Comparison of ENCODE assay signal across 8 cellular contexts in genomic region chr4:159105761-159106243, GRCh38. TPM values are rescaled to one million over a fixed set of nuclear protein-coding genes. Genes with fewer than 3 reads are reported as not detected.
DNase-seq lines count a peak whose midpoint lies in the region; ATAC-seq, FAIRE-seq and TF ChIP-seq lines count a peak whose summit lies in the region.

No MANE protein-coding gene starts in this region.

- peaks cover 27% of the 10 kb centered on the region for H3K4me1 Mint-ChIP-seq in Calu3 (ENCODE audit: low read depth, unreplicated experiment)

- no peaks in the 10 kb centered on the region for H3K36me3 ChIP-seq in adipocyte (ENCODE audit: control insufficient read depth, insufficient read depth, low read length, severe bottlenecking)
- H3K36me3 ChIP-seq in kidney (ENCODE audit: control insufficient read depth in 1 of 2, insufficient read depth in 2 of 2, low read length in 2 of 2) = no peaks in the 10 kb centered on the region

- H3K9me3 Mint-ChIP-seq in Calu3 (ENCODE audit: low read depth, unreplicated experiment) = no peaks in the 10 kb centered on the region

- intact Hi-C loops in Calu3 (cut with micrococcal nuclease; ENCODE audit: unreplicated experiment) = loop anchor here (1.0 to 5.0 kb wide), 3 partner anchors 59 to 209 kb away; no protein-coding TSS in a partner anchor
- intact Hi-C loops in kidney (cut with DNase I) = no loop called here

- no peaks in the 10 kb centered on the region for H3K27me3 ChIP-seq in adipocyte (replicated peaks; ENCODE audit: control insufficient read depth, insufficient read depth, low read length)

- TF ChIP-seq CTCF in Calu3 (IDR thresholded peaks at IDR 0.05; ENCODE audit: unreplicated experiment) = no peak
- TF ChIP-seq CTCF in kidney (IDR thresholded peaks at IDR 0.05; ENCODE audit: borderline replicate concordance, extremely low read depth, insufficient read depth) = no peak

- ATAC-seq in HG03342 (IDR thresholded peaks at IDR 0.05; ENCODE audit: unreplicated experiment) (peak; percentile 23), HG02973 (IDR thresholded peaks at IDR 0.05; ENCODE audit: unreplicated experiment) (no peak)

- BruUV-seq in Calu3 (replicated peaks; lab: Mats Ljungman, UMichigan) = TSS peak; percentile 38

- H3K9ac ChIP-seq in adipocyte (ENCODE audit: low read length) (peak overlapping the region; percentile 87), kidney (ENCODE audit: low read length in 2 of 2) (peak overlapping the region in 1 of 2 donors; percentile 77)

- peaks cover 35% of the 10 kb centered on the region for H3K4me1 ChIP-seq in adipocyte (ENCODE audit: control insufficient read depth, insufficient read depth, low read length)
- peaks cover 5 to 8% of the 10 kb centered on the region in 2 donors for H3K4me1 ChIP-seq in kidney (ENCODE audit: control insufficient read depth in 1 of 2, insufficient read depth in 1 of 2, low read depth in 1 of 2, low read length in 2 of 2)

- FAIRE-seq in kidney (lab: Jason Lieb, UNC) = no peak

- H3K27ac ChIP-seq in kidney (ENCODE audit: low read depth in 2 of 2, low read length in 2 of 2) = peak overlapping the region; percentile 5 to 52

- peaks cover 41% of the 10 kb centered on the region for H3K36me3 Mint-ChIP-seq in Calu3 (ENCODE audit: insufficient read depth, unreplicated experiment)

- peak overlapping the region; percentile 90 for H3K27ac Mint-ChIP-seq in Calu3 (ENCODE audit: unreplicated experiment)

- peak overlapping the region; percentile 90 for H3K4me3 Mint-ChIP-seq in Calu3 (ENCODE audit: low read depth, unreplicated experiment)

- H3K4me3 ChIP-seq in adipocyte (ENCODE audit: low read length) (peak overlapping the region; percentile 93), kidney (ENCODE audit: low read length in 2 of 2) (peak overlapping the region; percentile 88 to 93)

- CTCF ChIA-PET in Calu3 (lab: Charles Lee) = no interaction called here

- no peaks in the 10 kb centered on the region for H3K27me3 Mint-ChIP-seq in Calu3 (ENCODE audit: unreplicated experiment)

- H3K9me3 ChIP-seq in adipocyte (ENCODE audit: control insufficient read depth, low read length) (no peaks in the 10 kb centered on the region), kidney (ENCODE audit: control insufficient read depth in 1 of 2, low read length in 2 of 2) (no peaks in the 10 kb centered on the region)

- DNase-seq in Calu3 (peak; percentile 23), adipocyte (ENCODE audit: low read depth) (peak; percentile 45), kidney (no peak), stromal cell of bone marrow (ENCODE audit: low read depth) (peak; percentile 76), GM03348 (ENCODE audit: low spot score) (no peak)
- DNase-seq in stimulated activated CD4-positive, alpha-beta T cell treated with anti-CD3 and anti-CD28 coated beads, Interleukin-4, amount 100 ng/mL, for 4 hours = no peak

RNA-seq across cellular contexts. Expression of gene RAPGEF2, which starts 2.9 kb away (rescaled TPM):
- 23.8 and 27.9 TPM in 2 replicates for total RNA-seq in Calu3 (2022)
- total RNA-seq in kidney = 50.6 TPM
- 6.9 TPM for polyA plus RNA-seq in kidney (ENCODE audit: insufficient read depth, low read depth, low replicate concordance)

Comparison
In these comparisons a context has a peak if more than half of its experiments do, and no peak if none do; other contexts are left out.
1. DNase-seq: peak in Calu3 (single experiment), adipocyte (single experiment) and stromal cell of bone marrow (single experiment); none in kidney (single experiment), stimulated activated CD4-positive, alpha-beta T cell treated with anti-CD3 and anti-CD28 coated beads, Interleukin-4, amount 100 ng/mL, for 4 hours (0 of 2) and GM03348 (single experiment).